In the genomic region with DNA sequence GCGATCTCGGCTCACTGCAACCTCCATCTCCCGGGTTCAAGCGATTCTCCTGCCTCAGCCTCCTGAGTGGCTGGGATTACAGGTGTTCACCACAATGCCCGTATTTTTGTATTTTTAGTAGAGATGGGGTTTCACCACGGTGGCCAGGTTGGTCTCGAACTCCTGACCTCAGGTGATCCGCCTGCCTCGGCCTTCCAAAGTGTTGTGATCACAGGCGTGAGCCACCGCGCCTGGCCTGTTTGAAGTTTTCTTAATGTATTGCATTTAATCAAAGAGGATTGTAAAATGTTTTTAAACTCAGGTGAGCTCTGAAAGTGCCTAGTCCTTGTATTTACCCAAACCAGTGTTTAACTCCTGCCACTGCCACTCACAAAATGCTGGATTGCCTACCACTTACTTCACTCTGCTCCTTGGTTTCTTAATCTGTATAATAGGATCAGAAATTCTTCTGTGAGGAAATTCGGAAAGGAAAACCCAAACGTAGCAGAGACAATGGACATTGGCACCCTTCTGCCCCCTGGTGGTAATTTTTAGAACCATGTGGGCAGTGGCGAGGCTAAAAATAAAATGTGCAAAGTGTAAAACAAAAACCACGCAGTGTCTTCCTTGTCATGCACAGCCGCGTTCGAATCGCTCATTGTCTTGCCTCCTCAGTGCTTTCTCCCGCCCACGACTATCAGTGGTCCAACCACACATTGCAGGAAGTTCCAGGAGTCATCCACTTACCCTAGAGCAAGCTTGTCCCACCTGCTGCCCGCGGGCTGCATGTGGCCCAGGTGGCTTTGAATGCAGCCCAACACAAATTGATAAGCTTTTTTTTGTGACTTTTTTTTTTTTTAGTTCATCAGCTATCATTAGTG, we compare ENCODE assay signal across 8 cellular contexts. TPM values are rescaled to one million over a fixed set of nuclear protein-coding genes. Genes with fewer than 3 reads are reported as not detected.
DNase-seq lines count a peak whose midpoint lies in the region; ATAC-seq and TF ChIP-seq lines count a peak whose summit lies in the region.

No MANE protein-coding gene starts in this region.

- no peaks in the 10 kb centered on the region; the same call in 1 of the 2 replicates for H3K4me1 ChIP-seq in SJCRH30
- H3K4me1 ChIP-seq in heart left ventricle, result peaks cover 0 to 41% (median 5%) of the 10 kb centered on the region in 12 donors

- peaks cover 9% of the 10 kb centered on the region for H3K36me3 Mint-ChIP-seq in activated naive CD4-positive, alpha-beta T cell treated with anti-CD3 and anti-CD28 coated beads, Interleukin-2, amount 10 ng/mL, durations not matched to agents 7 days and 5 days

- H3K27ac ChIP-seq in SJCRH30, result no peak overlapping the region
- peak overlapping the region in 1 of 12 donors; percentile 70 for H3K27ac ChIP-seq in heart left ventricle

- no peaks in the 10 kb centered on the region; the same call in 1 of the 2 replicates for H3K27me3 ChIP-seq in SJCRH30
- H3K27me3 ChIP-seq in heart left ventricle, result no peaks in the 10 kb centered on the region

- H3K4me3 ChIP-seq in SJCRH30, result no peak overlapping the region
- H3K4me3 ChIP-seq in heart left ventricle, result peak overlapping the region in 3 of 12 donors; percentile 6 to 30 (median 7)

- TF ChIP-seq POLR2A in heart left ventricle (IDR thresholded peaks at IDR 0.05), result no peak

- no peaks in the 10 kb centered on the region for H3K36me3 ChIP-seq in SJCRH30
- H3K36me3 ChIP-seq in heart left ventricle, result no peaks in the 10 kb centered on the region

- in situ Hi-C loops in G401 (cut with HindIII; ENCODE audit: low sequenced_read_pairs), result no loop called here

- H3K27me3 Mint-ChIP-seq in activated naive CD4-positive, alpha-beta T cell treated with anti-CD3 and anti-CD28 coated beads, Interleukin-2, amount 10 ng/mL, durations not matched to agents 7 days and 5 days, result peaks cover 4% of the 10 kb centered on the region

- TF ChIP-seq CTCF in heart left ventricle (IDR thresholded peaks at IDR 0.05), result peak; percentile 74 to 94 (median 88)

- CTCF ChIA-PET in activated naive CD4-positive, alpha-beta T cell treated with anti-CD3 and anti-CD28 coated beads, Interleukin-2, amount 10 ng/mL, durations not matched to agents 7 days and 5 days (lab: Charles Lee), result interaction anchor here (0.6 to 5.5 kb wide), 20 partner anchors 8 to 616 kb away, joined by 3 to 115 read pairs (median 3); partner anchors contain the start of gene NRROS

- peak overlapping the region; percentile 2 for H3K4me3 Mint-ChIP-seq in activated naive CD4-positive, alpha-beta T cell treated with anti-CD3 and anti-CD28 coated beads, Interleukin-2, amount 10 ng/mL, durations not matched to agents 7 days and 5 days

- peak overlapping the region; percentile 6 for H3K27ac Mint-ChIP-seq in activated naive CD4-positive, alpha-beta T cell treated with anti-CD3 and anti-CD28 coated beads, Interleukin-2, amount 10 ng/mL, durations not matched to agents 7 days and 5 days

- peak; percentile 80 for DNase-seq in G401 (ENCODE audit: low spot score)
- peak; percentile 49 for DNase-seq in H4 (ENCODE audit: low spot score)
- DNase-seq in LoVo (ENCODE audit: low spot score), result peak; percentile 68
- DNase-seq in SJCRH30, result peak; percentile 30 to 77
- peak; percentile 77 for DNase-seq in activated naive CD4-positive, alpha-beta T cell treated with anti-CD3 and anti-CD28 coated beads, Interleukin-2, amount 10 ng/mL, durations not matched to agents 7 days and 5 days
- DNase-seq in heart left ventricle, result peak; percentile 50 to 65 (median 60)
- peak; percentile 35 for DNase-seq in renal cortical epithelial cell (ENCODE audit: low read depth)
- DNase-seq in mesenteric fat pad (ENCODE audit: low spot score), result no peak

- H3K9me3 ChIP-seq in SJCRH30 (replicated peaks) (no peaks in the 10 kb centered on the region), heart left ventricle (no peaks in the 10 kb centered on the region)

- intact Hi-C loops in heart left ventricle (cut with DNase I), result loop anchor here (1.0 to 10.0 kb wide), 10 partner anchors 42 to 430 kb away; partner anchors contain the start of genes FBXO45 (in 1 of the 10), NRROS (in 1 of the 10) and WDR53 (in 1 of the 10)

- H3K4me1 Mint-ChIP-seq in activated naive CD4-positive, alpha-beta T cell treated with anti-CD3 and anti-CD28 coated beads, Interleukin-2, amount 10 ng/mL, durations not matched to agents 7 days and 5 days, result peaks cover 20% of the 10 kb centered on the region

- 41 to 52% (median 42%) methylated on average over 24 of the region's 24 CpGs for WGBS in heart left ventricle, 4 donors

- ATAC-seq in heart left ventricle, result peak; percentile 73 to 83 (median 78)

- peaks cover 7% of the 10 kb centered on the region for H3K9me3 Mint-ChIP-seq in activated naive CD4-positive, alpha-beta T cell treated with anti-CD3 and anti-CD28 coated beads, Interleukin-2, amount 10 ng/mL, durations not matched to agents 7 days and 5 days

RNA-seq across cellular contexts. Expression of gene CEP19, which starts 27.3 kb away (rescaled TPM):
- total RNA-seq in G401 (2014; rRNA removed; shearing (Covaris generic)), result 4.4 and 8.7 TPM in 2 replicates
- total RNA-seq in H4 (2014; rRNA removed; shearing (Covaris generic)), result 5.4 and 6.2 TPM in 2 replicates
- total RNA-seq in SJCRH30 (2014; rRNA removed; shearing (Covaris generic)), result 1.7 and 2.7 TPM in 2 replicates
- 1 to 10 TPM in 7 of 9 donors, under 1 TPM in 2; 0.81 to 2.8 (median 1.4) TPM for total RNA-seq in heart left ventricle
- polyA plus RNA-seq in heart left ventricle, result 1 to 10 TPM in 1 of 2 donors, under 1 TPM in 1; 0.57 to 1.0 TPM
- 2.8 and 6.5 TPM in 2 replicates for total RNA-seq in renal cortical epithelial cell
- 1.3 TPM for total RNA-seq in mesenteric fat pad

RNA-seq across cellular contexts. Expression of gene PIGX, which starts 27.4 kb away (rescaled TPM):
- 21.7 and 22.0 TPM in 2 replicates for total RNA-seq in G401 (2014; rRNA removed; shearing (Covaris generic))
- 34.1 and 57.3 TPM in 2 replicates for total RNA-seq in H4 (2014; rRNA removed; shearing (Covaris generic))
- 34.7 and 47.1 TPM in 2 replicates for total RNA-seq in SJCRH30 (2014; rRNA removed; shearing (Covaris generic))
- total RNA-seq in heart left ventricle (10 to 100 TPM; 16.6 to 21.2 (median 18.8) TPM), renal cortical epithelial cell (17.7 and 33.0 TPM in 2 replicates), mesenteric fat pad (20.7 TPM)
- polyA plus RNA-seq in heart left ventricle, result 10 to 100 TPM in 1 of 2 donors, 1 to 10 TPM in 1; 8.3 to 10.7 TPM

RNA-seq across cellular contexts. Expression of gene NRROS, which starts 45.3 kb away (rescaled TPM):
- total RNA-seq in G401 (2014; rRNA removed; shearing (Covaris generic)), result 7.1 and 11.6 TPM in 2 replicates
- total RNA-seq in H4 (2014; rRNA removed; shearing (Covaris generic)), result 0.02 TPM in 1 of 2 replicates, not detected in the other
- total RNA-seq in SJCRH30 (2014; rRNA removed; shearing (Covaris generic)), result not detected in 2 replicates
- total RNA-seq in heart left ventricle (10 to 100 TPM in 1 of 9 donors, 1 to 10 TPM in 8; 2.1 to 23.8 (median 3.4) TPM), renal cortical epithelial cell (0.20 and 1.9 TPM in 2 replicates), mesenteric fat pad (20.7 TPM)
- 1 to 10 TPM; 1.4 to 2.6 TPM for polyA plus RNA-seq in heart left ventricle

RNA-seq across cellular contexts. Expression of gene PAK2, which starts 54.9 kb away (rescaled TPM):
- total RNA-seq in G401 (2014; rRNA removed; shearing (Covaris generic)), result 33.5 and 37.6 TPM in 2 replicates
- total RNA-seq in H4 (2014; rRNA removed; shearing (Covaris generic)), result 24.8 and 51.3 TPM in 2 replicates
- 49.1 and 51.3 TPM in 2 replicates for total RNA-seq in SJCRH30 (2014; rRNA removed; shearing (Covaris generic))
- total RNA-seq in heart left ventricle (10 to 100 TPM; 39.2 to 67.8 (median 52.9) TPM), renal cortical epithelial cell (54.5 and 249 TPM in 2 replicates), mesenteric fat pad (105 TPM)
- polyA plus RNA-seq in heart left ventricle, result 10 to 100 TPM; 17.0 to 30.3 TPM
